Comparison of ENCODE assay signal across 21 cellular contexts in the genomic region with DNA sequence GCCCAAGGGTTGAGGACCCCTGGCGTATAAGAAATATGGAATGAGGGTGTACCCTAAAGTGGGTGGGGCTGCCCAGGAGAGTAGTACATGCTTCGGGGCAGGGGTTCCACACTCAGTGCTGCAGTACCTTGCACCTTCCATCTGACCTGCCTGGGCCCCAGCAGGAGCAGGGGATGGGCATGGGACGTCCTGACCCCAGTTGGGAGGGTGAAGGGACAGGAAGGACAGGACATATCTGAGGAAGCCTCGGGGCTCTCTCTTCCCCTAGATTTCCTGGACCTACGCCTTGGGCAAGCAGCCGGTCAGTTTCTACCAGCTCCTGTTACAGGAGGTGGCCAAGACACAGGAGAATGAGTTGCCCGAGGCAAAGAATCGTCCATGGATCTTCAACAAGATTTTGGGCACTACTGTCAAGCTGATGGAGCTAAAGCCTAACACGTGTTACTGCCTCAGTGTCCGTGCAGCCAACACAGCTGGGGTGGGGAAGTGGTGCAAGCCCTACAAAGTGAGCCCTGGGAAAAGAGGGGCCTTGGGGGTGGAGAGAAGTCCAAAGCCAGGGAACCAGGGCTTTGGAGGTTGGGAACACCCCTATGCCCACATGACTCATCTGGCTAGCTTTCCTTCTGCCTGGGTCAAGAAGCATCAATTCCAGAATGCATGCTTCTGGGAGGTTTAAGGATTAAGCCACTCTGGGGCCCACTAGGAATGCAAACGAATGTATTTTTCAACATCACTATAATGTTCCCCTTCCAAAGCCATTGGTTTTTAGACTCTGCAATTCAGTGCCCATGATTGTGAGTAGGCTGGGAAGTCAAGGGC. TPM values are rescaled to one million over a fixed set of nuclear protein-coding genes. Genes with fewer than 3 reads are reported as not detected.
DNase-seq lines count a peak whose midpoint lies in the region; ATAC-seq and TF ChIP-seq lines count a peak whose summit lies in the region.
"Had no signal": no experiment of that assay in that cellular context is flagged by ENCODE, and none has a peak within 500 bp of the region (broad histone marks: within the 10 kb centered on the region; RNA-seq: fewer than 3 reads in every experiment).

No MANE protein-coding gene starts in this region.

- H4K20me1 ChIP-seq in PC-3 (ENCODE audit: low read length), result no peaks in the 10 kb centered on the region

- CTCF ChIA-PET in PC-3 (lab: Charles Lee), result no interaction called here

- TSS peak; percentile 14 for BruUV-seq in PC-3 (replicated peaks; lab: Mats Ljungman, UMichigan)

- peaks cover 8% of the 10 kb centered on the region for H3K36me3 ChIP-seq in PC-3 (ENCODE audit: low read depth, low read length)
- H3K36me3 ChIP-seq in lower lobe of right lung, result peaks cover 41% of the 10 kb centered on the region

- DNase-seq in GM03348 (ENCODE audit: low spot score) (peak; percentile 60), PC-3 (no peak), lower lobe of right lung (no peak), substantia nigra (lab: John Stamatoyannopoulos, UW) (no peak)
- DNase-seq: activated B cell treated with CpG ODN at 0.5 μM for 24 hours; activated CD8-positive, alpha-beta memory T cell treated with anti-CD3 and anti-CD28 coated beads, Interleukin-2, amount 10 ng/mL, durations not matched to agents 7 days and 5 days; activated naive CD4-positive, alpha-beta T cell; CD4-positive, CD25-positive, alpha-beta regulatory T cell; DMS79 treated with DMSO at 0.1 percent for 48 hours; effector CD4-positive, alpha-beta T cell; immature natural killer cell; mesendoderm; NCI-H2081; NCI-H748 treated with DMSO at 0.1 percent for 48 hours; right lobe of liver; stimulated activated CD4-positive, alpha-beta T cell treated with anti-CD3 and anti-CD28 coated beads, Interleukin-2, amount 100 ng/mL, for 48 hours had no signal

- no peaks in the 10 kb centered on the region for H3F3A ChIP-seq in PC-3 (ENCODE audit: low read length, unreplicated experiment)

- H3K9ac ChIP-seq in PC-3 (ENCODE audit: low read length), result no peak overlapping the region

- H3K9me3 ChIP-seq in PC-3 (ENCODE audit: low read length) (no peaks in the 10 kb centered on the region), lower lobe of right lung (no peaks in the 10 kb centered on the region)
- H3K9me3 ChIP-seq: gastroesophageal sphincter, right lobe of liver, tibial nerve had no signal

- H3K9me2 ChIP-seq in PC-3 (replicated peaks; ENCODE audit: low read length), result no peaks in the 10 kb centered on the region

- POLR2A ChIA-PET in PC-3 (lab: Charles Lee; ENCODE audit: unreplicated experiment), result no interaction called here

- no peak overlapping the region for H3K27ac ChIP-seq in PC-3 (ENCODE audit: low read length)
- H3K27ac ChIP-seq in lower lobe of right lung, result peak overlapping the region; percentile 2
- H3K27ac ChIP-seq in substantia nigra (ENCODE audit: low read depth, low read length, poor library complexity, severe bottlenecking), result no peak overlapping the region
- H3K27ac ChIP-seq: right lobe of liver, RWPE1, tibial nerve had no signal

- no peaks in the 10 kb centered on the region for H3K79me2 ChIP-seq in PC-3 (ENCODE audit: low read length)

- no peak overlapping the region for H2AFZ ChIP-seq in PC-3 (ENCODE audit: low read length)

- H3K4me3 ChIP-seq in PC-3 (ENCODE audit: low read length), result no peak overlapping the region
- H3K4me3 ChIP-seq in lower lobe of right lung, result no peak overlapping the region
- H3K4me3 ChIP-seq: gastroesophageal sphincter, right lobe of liver, tibial nerve had no signal

- H3K4me2 ChIP-seq in PC-3 (ENCODE audit: low read length), result no peak overlapping the region

- H3K27me3 ChIP-seq in PC-3 (ENCODE audit: low read length) (no peaks in the 10 kb centered on the region), lower lobe of right lung (ENCODE audit: low read depth) (no peaks in the 10 kb centered on the region)
- H3K27me3 ChIP-seq: gastroesophageal sphincter, right lobe of liver, tibial nerve had no signal

- H3K4me1 ChIP-seq in PC-3 (ENCODE audit: insufficient read depth, low read length), result no peaks in the 10 kb centered on the region
- peaks cover 7% of the 10 kb centered on the region for H3K4me1 ChIP-seq in lower lobe of right lung
- H3K4me1 ChIP-seq: right lobe of liver, tibial nerve had no signal

- intact Hi-C loops in PC-3 (cut with micrococcal nuclease), result no loop called here
- intact Hi-C loops in lower lobe of right lung (cut with DNase I), result no loop called here

- no peak for TF ChIP-seq CTCF in PC-3 (conservative IDR thresholded peaks at IDR 0.05; ENCODE audit: low read depth, low read length)
- no peak for TF ChIP-seq CTCF in lower lobe of right lung (IDR thresholded peaks at IDR 0.05)

- ATAC-seq in PC-3 (no peak), lower lobe of right lung (no peak), GM21360 (IDR thresholded peaks at IDR 0.05; ENCODE audit: unreplicated experiment) (no peak)

RNA-seq across cellular contexts. Expression of a gene that starts 7.9 kb away (rescaled TPM):
- total RNA-seq in PC-3 (2014; rRNA removed) (not detected in 2 replicates), lower lobe of right lung (not detected)
- total RNA-seq: activated B cell treated with CpG ODN at 0.5 μM for 24 hours; activated CD8-positive, alpha-beta memory T cell treated with anti-CD3 and anti-CD28 coated beads, Interleukin-2, amount 10 ng/mL, durations not matched to agents 7 days and 5 days; bronchial epithelial cell; CD4-positive, CD25-positive, alpha-beta regulatory T cell; gastroesophageal sphincter; right lobe of liver; tibial nerve had no signal

RNA-seq across cellular contexts. Expression of a gene that starts 9.7 kb away (rescaled TPM):
- total RNA-seq in PC-3 (2014; rRNA removed) (10.7 and 16.5 TPM in 2 replicates), lower lobe of right lung (13.2 TPM)

RNA-seq across cellular contexts. Expression of a gene that starts 12.7 kb away (rescaled TPM):
- total RNA-seq in PC-3 (2014; rRNA removed), result 18.6 and 33.5 TPM in 2 replicates
- 9.0 TPM for total RNA-seq in lower lobe of right lung

RNA-seq across cellular contexts. Expression of a gene that starts 18.3 kb away (rescaled TPM):
- total RNA-seq in PC-3 (2014; rRNA removed) (not detected in 2 replicates), lower lobe of right lung (0.77 TPM)
- total RNA-seq: activated B cell treated with CpG ODN at 0.5 μM for 24 hours, bronchial epithelial cell, tibial nerve had no signal
